14 cellular contexts compared by ENCODE assay signal in genomic region chr19:45616709-45617027, GRCh38. TPM values are rescaled to one million over a fixed set of nuclear protein-coding genes. Genes with fewer than 3 reads are reported as not detected.
DNase-seq lines count a peak whose midpoint lies in the region; ATAC-seq and TF ChIP-seq lines count a peak whose summit lies in the region.
"Had no signal": no experiment of that assay in that cellular context is flagged by ENCODE, and none has a peak within 500 bp of the region (broad histone marks: within the 10 kb centered on the region; RNA-seq: fewer than 3 reads in every experiment).

No MANE protein-coding gene starts in this region.

- no peak overlapping the region for H2BK120ac ChIP-seq in mesendoderm (ENCODE audit: low read depth, low read length)

- no peaks in the 10 kb centered on the region for H3K27me3 ChIP-seq in A673 (replicated peaks; ENCODE audit: insufficient read depth, low read depth, low read length, poor library complexity)
- H3K27me3 ChIP-seq in HUES6 (ENCODE audit: control insufficient read depth, insufficient read depth, low read length): no peaks in the 10 kb centered on the region
- H3K27me3 ChIP-seq in ectodermal cell (ENCODE audit: control insufficient read depth, insufficient read depth, low read length, poor library complexity, severe bottlenecking): no peaks in the 10 kb centered on the region
- no peaks in the 10 kb centered on the region for H3K27me3 ChIP-seq in mesendoderm (ENCODE audit: insufficient read depth, low read length, poor library complexity)
- H3K27me3 ChIP-seq in CD4-positive, alpha-beta T cell (ENCODE audit: control insufficient read depth, insufficient read depth, low read length): no peaks in the 10 kb centered on the region
- no peaks in the 10 kb centered on the region for H3K27me3 ChIP-seq in suprapubic skin

- peak overlapping the region; percentile 24 for H3K18ac ChIP-seq in mesendoderm (ENCODE audit: low read length)

- no peak for TF ChIP-seq POLR2A in suprapubic skin (IDR thresholded peaks at IDR 0.05)

- H3K23ac ChIP-seq in mesendoderm (ENCODE audit: low read length): no peak overlapping the region

- peak overlapping the region; percentile 5 for H2BK5ac ChIP-seq in mesendoderm (ENCODE audit: low read length)

- 71 to 73% methylated on average over 10 of the region's 10 CpGs for WGBS in ectodermal cell, 2 experiments
- WGBS in mesendoderm (ENCODE audit: extremely low coverage, insufficient coverage, low lambda C conversion rate): no CpG with 5 or more reads among the region's 10 CpGs
- 84% methylated on average over 9 of the region's 10 CpGs for WGBS in suprapubic skin

- no peaks in the 10 kb centered on the region for H3K9me2 ChIP-seq in OCI-LY7 (ENCODE audit: insufficient read depth, low read length)

- TF ChIP-seq EP300 in suprapubic skin (IDR thresholded peaks at IDR 0.05): no peak

- DNase-seq in A673 (ENCODE audit: low spot score) (no peak), mesendoderm (no peak), occipital lobe (lab: John Stamatoyannopoulos, UW) (no peak), OCI-LY7 (ENCODE audit: low spot score) (no peak), suprapubic skin (ENCODE audit: low spot score in 2 of 2) (no peak)
- no peak for DNase-seq in CD4-positive, alpha-beta T cell
- DNase-seq: NCI-H1092, NCI-H2081 treated with DMSO at 0.1 percent for 48 hours had no signal

- no peak overlapping the region for H3K4me3 ChIP-seq in A673 (ENCODE audit: low read depth, low read length, poor library complexity, severe bottlenecking)
- H3K4me3 ChIP-seq in HUES6 (ENCODE audit: low read depth, low read length): peak overlapping the region; percentile 63
- H3K4me3 ChIP-seq in ectodermal cell (ENCODE audit: insufficient read depth, low read depth, low read length): peak overlapping the region; percentile 34
- peak overlapping the region; percentile 45 for H3K4me3 ChIP-seq in mesendoderm (ENCODE audit: low read length)
- H3K4me3 ChIP-seq in OCI-LY7 (ENCODE audit: low read depth, low read length, poor library complexity, severe bottlenecking): no peak overlapping the region
- H3K4me3 ChIP-seq in suprapubic skin: no peak overlapping the region
- H3K4me3 ChIP-seq: A549 had no signal

- H3K9me3 ChIP-seq in A673 (ENCODE audit: low read depth, low read length, poor library complexity, severe bottlenecking) (no peaks in the 10 kb centered on the region), HUES6 (ENCODE audit: control insufficient read depth, insufficient read depth, low read depth, low read length) (no peaks in the 10 kb centered on the region), ectodermal cell (ENCODE audit: control insufficient read depth, low read length) (no peaks in the 10 kb centered on the region), OCI-LY7 (ENCODE audit: low read length) (no peaks in the 10 kb centered on the region), suprapubic skin (no peaks in the 10 kb centered on the region)
- no peaks in the 10 kb centered on the region for H3K9me3 ChIP-seq in CD4-positive, alpha-beta T cell (ENCODE audit: control insufficient read depth, low read length)
- H3K9me3 ChIP-seq: A549 had no signal

- BruUV-seq in A673 (replicated peaks; lab: Mats Ljungman, UMichigan): no TSS peak
- BruUV-seq in OCI-LY7 (replicated peaks; lab: Mats Ljungman, UMichigan): no TSS peak

- H3K9me3 Mint-ChIP-seq in CD4-positive, alpha-beta T cell: no peaks in the 10 kb centered on the region
- H3K9me3 Mint-ChIP-seq: CD14-positive monocyte, immature natural killer cell had no signal

- POLR2A ChIA-PET in A673 (lab: Charles Lee; ENCODE audit: low non-redundant PET): no interaction called here
- POLR2A ChIA-PET in CD4-positive, alpha-beta T cell (lab: Charles Lee): interaction anchor here (2.5 kb wide), 1 partner anchor 25 kb away, joined by 5 read pairs; no protein-coding TSS in a partner anchor
- POLR2A ChIA-PET in OCI-LY7 (lab: Charles Lee): no interaction called here

- H3K4ac ChIP-seq in mesendoderm (ENCODE audit: low read depth, low read length): no peak overlapping the region

- H3K36me3 ChIP-seq in A673 (ENCODE audit: insufficient read depth, low read length, poor library complexity, severe bottlenecking): peaks cover 5% of the 10 kb centered on the region
- H3K36me3 ChIP-seq in HUES6 (ENCODE audit: control insufficient read depth, insufficient read depth, low read length): peaks cover 50% of the 10 kb centered on the region
- no peaks in the 10 kb centered on the region for H3K36me3 ChIP-seq in ectodermal cell (ENCODE audit: control insufficient read depth, insufficient read depth, low read length)
- peaks cover 4% of the 10 kb centered on the region for H3K36me3 ChIP-seq in mesendoderm (ENCODE audit: control insufficient read depth, insufficient read depth, low read length)
- H3K36me3 ChIP-seq in OCI-LY7 (ENCODE audit: insufficient read depth, low read length): peaks cover 29% of the 10 kb centered on the region
- H3K36me3 ChIP-seq in suprapubic skin: peaks cover 73% of the 10 kb centered on the region

- no peak overlapping the region for H2BK15ac ChIP-seq in mesendoderm (replicated peaks; ENCODE audit: low read depth)

- peaks cover 16% of the 10 kb centered on the region for H3K4me1 ChIP-seq in A673 (ENCODE audit: insufficient read depth, low read length, poor library complexity, severe bottlenecking)
- H3K4me1 ChIP-seq in HUES6 (ENCODE audit: control insufficient read depth, insufficient read depth, low read length): peaks cover 8% of the 10 kb centered on the region; the same call in 1 of the 2 replicates
- H3K4me1 ChIP-seq in ectodermal cell (ENCODE audit: control insufficient read depth, insufficient read depth, low read length): no peaks in the 10 kb centered on the region
- no peaks in the 10 kb centered on the region for H3K4me1 ChIP-seq in mesendoderm (ENCODE audit: control insufficient read depth, low read depth, low read length)
- peaks cover 10% of the 10 kb centered on the region for H3K4me1 ChIP-seq in OCI-LY7 (ENCODE audit: insufficient read depth, low read length, poor library complexity, severe bottlenecking)
- H3K4me1 ChIP-seq in suprapubic skin: peaks cover 23% of the 10 kb centered on the region

- no peak overlapping the region for H2AK5ac ChIP-seq in mesendoderm (ENCODE audit: low read length)

- CTCF ChIA-PET in A673 (lab: Charles Lee) (no interaction called here), OCI-LY7 (lab: Charles Lee; ENCODE audit: unreplicated experiment) (no interaction called here)
- CTCF ChIA-PET in CD4-positive, alpha-beta T cell (lab: Charles Lee): interaction anchor here (4.6 kb wide), 1 partner anchor 26 kb away, joined by 20 read pairs; no protein-coding TSS in a partner anchor

- H4K8ac ChIP-seq in mesendoderm (ENCODE audit: low read depth, low read length): no peak overlapping the region

- H3K79me2 ChIP-seq in mesendoderm (ENCODE audit: control insufficient read depth, insufficient read depth, low read length): no peaks in the 10 kb centered on the region
- H3K79me2 ChIP-seq in OCI-LY7 (ENCODE audit: insufficient read depth, low read depth, low read length): no peaks in the 10 kb centered on the region

- no peak overlapping the region for H3K27ac Mint-ChIP-seq in CD4-positive, alpha-beta T cell

- H3K36me3 Mint-ChIP-seq in CD4-positive, alpha-beta T cell (ENCODE audit: low read depth): peaks cover 84% of the 10 kb centered on the region

- no peaks in the 10 kb centered on the region for H3K27me3 Mint-ChIP-seq in CD4-positive, alpha-beta T cell

- intact Hi-C loops in A673 (cut with micrococcal nuclease; ENCODE audit: unreplicated experiment) (no loop called here), OCI-LY7 (cut with micrococcal nuclease; ENCODE audit: unreplicated experiment) (loop anchor here (1.0 kb wide), 1 partner anchor 16 kb away; no protein-coding TSS in a partner anchor)
- intact Hi-C loops in CD4-positive, alpha-beta T cell (cut with DNase I, micrococcal nuclease): no loop called here

- ATAC-seq in CD4-positive, alpha-beta T cell (ENCODE audit: poor library complexity): no peak

- TF ChIP-seq CTCF in A673 (conservative IDR thresholded peaks at IDR 0.05; ENCODE audit: low read depth, low read length): no peak
- no peak for TF ChIP-seq CTCF in CD4-positive, alpha-beta T cell (IDR thresholded peaks at IDR 0.05)
- TF ChIP-seq CTCF in OCI-LY7 (conservative IDR thresholded peaks at IDR 0.05; ENCODE audit: low read length): no peak
- no peak for TF ChIP-seq CTCF in suprapubic skin (IDR thresholded peaks at IDR 0.05)

- peaks cover 5% of the 10 kb centered on the region for H3K4me1 Mint-ChIP-seq in CD4-positive, alpha-beta T cell (ENCODE audit: low read depth)

- H3K9ac ChIP-seq in HUES6 (ENCODE audit: low read length) (peak overlapping the region; percentile 68), mesendoderm (ENCODE audit: low read length) (peak overlapping the region; percentile 87)

- H3K4me3 Mint-ChIP-seq in CD4-positive, alpha-beta T cell: no peak overlapping the region
- H3K4me3 Mint-ChIP-seq: CD14-positive monocyte, immature natural killer cell had no signal

- peak overlapping the region; percentile 23 for H3K4me2 ChIP-seq in mesendoderm (ENCODE audit: low read length)
- no peak overlapping the region for H3K4me2 ChIP-seq in OCI-LY7 (ENCODE audit: low read length)
- H3K4me2 ChIP-seq: A549 had no signal

- H3K56ac ChIP-seq in mesendoderm (ENCODE audit: low read length): peak overlapping the region; percentile 95

- H3K79me1 ChIP-seq in mesendoderm (ENCODE audit: low read length): no peaks in the 10 kb centered on the region

- H4K5ac ChIP-seq in mesendoderm (ENCODE audit: low read length): no peak overlapping the region

- H4K20me1 ChIP-seq in OCI-LY7 (ENCODE audit: insufficient read depth, low read length): no peaks in the 10 kb centered on the region

- H3K27ac ChIP-seq in A673 (ENCODE audit: low read depth, low read length, poor library complexity, severe bottlenecking) (peak overlapping the region; percentile 69), HUES6 (ENCODE audit: low read depth, low read length) (peak overlapping the region; percentile 68), ectodermal cell (ENCODE audit: insufficient read depth, low read depth, low read length, poor library complexity, severe bottlenecking) (peak overlapping the region; percentile 58), mesendoderm (ENCODE audit: low read depth, low read length) (no peak overlapping the region), OCI-LY7 (ENCODE audit: low read depth, low read length, poor library complexity, severe bottlenecking) (no peak overlapping the region), suprapubic skin (no peak overlapping the region)
- no peak overlapping the region for H3K27ac ChIP-seq in CD4-positive, alpha-beta T cell (ENCODE audit: low read depth, low read length)

- no peak overlapping the region; the same call in 1 of the 2 replicates for H2AFZ ChIP-seq in OCI-LY7 (ENCODE audit: low read length)

RNA-seq across cellular contexts. Expression of gene GPR4, which starts 14.7 kb away (rescaled TPM):
- not detected in 2 replicates for total RNA-seq in A673 (2021)
- polyA plus RNA-seq in ectodermal cell (2013, experiment 1 of 4): 0.28 TPM
- 0.16 TPM for polyA plus RNA-seq in ectodermal cell (2013, experiment 2 of 4)
- 0.11 TPM for polyA plus RNA-seq in ectodermal cell (2013, experiment 3 of 4)
- 0.16 TPM for polyA plus RNA-seq in ectodermal cell (2013, experiment 4 of 4)
- polyA plus RNA-seq in mesendoderm (2013, experiment 1 of 2): 0.14 TPM
- 0.10 TPM for polyA plus RNA-seq in mesendoderm (2013, experiment 2 of 2)
- total RNA-seq in occipital lobe: 0.16 TPM
- not detected for total RNA-seq in CD4-positive, alpha-beta T cell
- total RNA-seq in OCI-LY7 (2014; rRNA removed; shearing (Covaris generic)): 0.38 TPM in 1 of 2 replicates, not detected in the other
- not detected in 2 replicates for total RNA-seq in OCI-LY7 (2022)
- 1 to 10 TPM in 2 of 4 donors, under 1 TPM in 2; 0.49 to 2.4 (median 1.6) TPM for total RNA-seq in suprapubic skin
- total RNA-seq: osteoblast had no signal
- polyA plus RNA-seq: CD14-positive monocyte, immature natural killer cell had no signal

RNA-seq across cellular contexts. Expression of gene EML2, which starts 22.5 kb away (rescaled TPM):
- 17.0 and 21.0 TPM in 2 replicates for total RNA-seq in A673 (2021)
- polyA plus RNA-seq in ectodermal cell (2013, experiment 1 of 4): 22.6 TPM
- polyA plus RNA-seq in ectodermal cell (2013, experiment 2 of 4): 12.2 TPM
- polyA plus RNA-seq in ectodermal cell (2013, experiment 3 of 4): 17.4 TPM
- polyA plus RNA-seq in ectodermal cell (2013, experiment 4 of 4): 18.6 TPM
- polyA plus RNA-seq in mesendoderm (2013, experiment 1 of 2): 5.3 TPM
- polyA plus RNA-seq in mesendoderm (2013, experiment 2 of 2): 5.6 TPM
- 15.8 TPM for total RNA-seq in occipital lobe
- 10 to 100 TPM; 29.2 to 30.4 TPM for total RNA-seq in CD4-positive, alpha-beta T cell
- 23.6 and 26.1 TPM in 2 replicates for total RNA-seq in OCI-LY7 (2014; rRNA removed; shearing (Covaris generic))
- 47.5 and 52.5 TPM in 2 replicates for total RNA-seq in OCI-LY7 (2022)
- 100 to 1,000 TPM in 1 of 4 donors, 10 to 100 TPM in 3; 60.0 to 112 (median 74.8) TPM for total RNA-seq in suprapubic skin

RNA-seq across cellular contexts. Expression of gene OPA3, which starts 32.1 kb away (rescaled TPM):
- total RNA-seq in A673 (2021): 13.5 and 15.2 TPM in 2 replicates
- polyA plus RNA-seq in ectodermal cell (2013, experiment 1 of 4): 12.0 TPM
- 14.3 TPM for polyA plus RNA-seq in ectodermal cell (2013, experiment 2 of 4)
- polyA plus RNA-seq in ectodermal cell (2013, experiment 3 of 4): 8.7 TPM
- 10.8 TPM for polyA plus RNA-seq in ectodermal cell (2013, experiment 4 of 4)
- polyA plus RNA-seq in mesendoderm (2013, experiment 1 of 2): 7.5 TPM
- polyA plus RNA-seq in mesendoderm (2013, experiment 2 of 2): 7.5 TPM
- total RNA-seq in occipital lobe: 2.0 TPM
- 1 to 10 TPM; 3.1 to 3.2 TPM for total RNA-seq in CD4-positive, alpha-beta T cell
- total RNA-seq in OCI-LY7 (2014; rRNA removed; shearing (Covaris generic)): 4.4 and 5.8 TPM in 2 replicates
- 10.6 and 12.0 TPM in 2 replicates for total RNA-seq in OCI-LY7 (2022)
- 10 to 100 TPM; 13.8 to 25.6 (median 22.5) TPM for total RNA-seq in suprapubic skin

RNA-seq across cellular contexts. Expression of gene GIPR, which starts 51.4 kb away (rescaled TPM):
- total RNA-seq in A673 (2021) (0.45 and 1.0 TPM in 2 replicates), occipital lobe (not detected), OCI-LY7 (2022) (23.3 and 24.6 TPM in 2 replicates), suprapubic skin (10 to 100 TPM in 1 of 4 donors, 1 to 10 TPM in 2, under 1 TPM in 1; 0.95 to 11.2 (median 1.6) TPM)
- polyA plus RNA-seq in ectodermal cell (2013, experiment 1 of 4): not detected
- polyA plus RNA-seq in ectodermal cell (2013, experiment 2 of 4): 0.09 TPM
- 0.32 TPM for polyA plus RNA-seq in ectodermal cell (2013, experiment 3 of 4)
- polyA plus RNA-seq in ectodermal cell (2013, experiment 4 of 4): 0.24 TPM
- polyA plus RNA-seq in mesendoderm (2013, experiment 1 of 2): 0.07 TPM
- polyA plus RNA-seq in mesendoderm (2013, experiment 2 of 2): 0.10 TPM
- total RNA-seq in CD4-positive, alpha-beta T cell: 1 to 10 TPM; 2.4 to 3.0 TPM
- total RNA-seq in OCI-LY7 (2014; rRNA removed; shearing (Covaris generic)): 6.6 and 7.9 TPM in 2 replicates
- polyA plus RNA-seq: CD14-positive monocyte had no signal

Comparison
In these comparisons a context has a peak if more than half of its experiments do, and no peak if none do; other contexts are left out.
1. H3K27ac ChIP-seq: peak in A673 (single experiment), HUES6 (single experiment) and ectodermal cell (single experiment); none in mesendoderm (single experiment), CD4-positive, alpha-beta T cell (single experiment), OCI-LY7 (single experiment) and suprapubic skin (single experiment).
2. H3K4me3 ChIP-seq: peak in HUES6 (single experiment), ectodermal cell (single experiment) and mesendoderm (single experiment); none in A673 (single experiment), OCI-LY7 (single experiment) and suprapubic skin (single experiment).